ENCODE assay signal across 16 cellular contexts in genomic region chr17:61282377-61282776, GRCh38.
A peak's percentile ranks its signal among the peaks of the same experiment; 100 is the strongest.
DNase-seq lines count a peak whose midpoint lies in the region; ATAC-seq, FAIRE-seq and TF ChIP-seq lines count a peak whose summit lies in the region.
"Had no signal": no experiment of that assay in that cellular context is flagged by ENCODE, and none has a peak within 500 bp of the region (broad histone marks: within the 10 kb centered on the region; RNA-seq: fewer than 3 reads in every experiment).

No MANE protein-coding gene starts in this region.

- ATAC-seq in GM12878 (no peak), Right ventricle myocardium superior (ENCODE audit: poor library complexity) (no peak), omental fat pad (ENCODE audit: low FRiP score) (no peak)
- ATAC-seq: CD8-positive, alpha-beta T cell had no signal

- H3K27me3 ChIP-seq in BLaER1 treated with 17β-estradiol and CSF1 and Interleukin-3, amounts not matched to agents 10 nM and 100 nM, result no peaks in the 10 kb centered on the region
- no peaks in the 10 kb centered on the region for H3K27me3 ChIP-seq in Loucy (ENCODE audit: insufficient read depth, low read length, poor library complexity, severe bottlenecking)
- H3K27me3 ChIP-seq in GM12878 (replicated peaks in 1 of 2; ENCODE audit: control insufficient read depth in 2 of 2, insufficient read depth in 2 of 2, low read length in 1 of 2), result no peaks in the 10 kb centered on the region

- no peak overlapping the region for H3K27ac ChIP-seq in BLaER1 treated with 17β-estradiol and CSF1 and Interleukin-3, amounts not matched to agents 10 nM and 100 nM
- H3K27ac ChIP-seq in GM12878 (ENCODE audit: control insufficient read depth, insufficient read depth), result no peak overlapping the region

- peak overlapping the region; percentile 11 to 70 (median 40); a peak in 18 of 22 replicates for H3K4me2 ChIP-seq in BLaER1 treated with 17β-estradiol and CSF1 and Interleukin-3, amounts not matched to agents 10 nM and 100 nM
- H3K4me2 ChIP-seq in Loucy (ENCODE audit: low read depth, low read length, poor library complexity, severe bottlenecking) (peak overlapping the region; percentile 3), GM12878 (ENCODE audit: control insufficient read depth, insufficient read depth) (no peak overlapping the region)

- no peak for FAIRE-seq in GM12878 (lab: Jason Lieb, UNC)
- FAIRE-seq: A204.1, D721Med had no signal

- no TSS peak for BruUV-seq in GM12878 (replicated peaks; lab: Mats Ljungman, UMichigan)

- no peaks in the 10 kb centered on the region for H3K9me2 ChIP-seq in Loucy (replicated peaks; ENCODE audit: low read depth, low read length)

- DNase-seq in GM12878 (ENCODE audit: low read depth, low spot score) (no peak), Right ventricle myocardium superior (no peak), SKM-1 treated with dmso at 0.1 percent for 144 hours (lab: John Stamatoyannopoulos, UW; ENCODE audit: unreplicated experiment) (no peak), omental fat pad (ENCODE audit: low spot score) (no peak)
- DNase-seq: CD8-positive, alpha-beta T cell; COR-L47; DMS153; DMS79 treated with DMSO at 0.1 percent for 48 hours; GDM1; HCEC 1CT; HFFc6 had no signal

- TF ChIP-seq POLR2A in GM12878 (IDR thresholded peaks at IDR 0.05; ENCODE audit: low read depth, low read length), result no peak

- H3K79me2 ChIP-seq in Loucy (ENCODE audit: insufficient read depth, low read length) (no peaks in the 10 kb centered on the region), GM12878 (ENCODE audit: control insufficient read depth, insufficient read depth, low read length) (no peaks in the 10 kb centered on the region)

- TF ChIP-seq CTCF in Loucy (conservative IDR thresholded peaks at IDR 0.05; ENCODE audit: low read length) (no peak), GM12878 (IDR thresholded peaks at IDR 0.05 in 2 of 3, conservative IDR thresholded peaks at IDR 0.05 in 1 of 3; ENCODE audit: control insufficient read depth in 2 of 3, extremely low read depth in 1 of 3, insufficient read depth in 1 of 3, low read depth in 3 of 3, low read length in 3 of 3) (no peak), subcutaneous adipose tissue (IDR thresholded peaks at IDR 0.05; ENCODE audit: low read depth) (peak; percentile 53), omental fat pad (IDR thresholded peaks at IDR 0.05) (no peak)

- TF ChIP-seq EP300 in GM12878 (IDR thresholded peaks at IDR 0.05; ENCODE audit: borderline replicate concordance in 1 of 2, control insufficient read depth in 1 of 2, low read depth in 2 of 2, low read length in 2 of 2), result no peak

- H3K4me3 ChIP-seq in BLaER1 treated with 17β-estradiol and CSF1 and Interleukin-3, amounts not matched to agents 10 nM and 100 nM, result no peak overlapping the region
- H3K4me3 ChIP-seq in Loucy (ENCODE audit: low read length, poor library complexity, severe bottlenecking) (no peak overlapping the region), GM12878 (no peak overlapping the region)

- POLR2A ChIA-PET in GM12878 (lab: Charles Lee), result no interaction called here

- no peak overlapping the region for H3K9ac ChIP-seq in BLaER1 treated with 17β-estradiol and CSF1 and Interleukin-3, amounts not matched to agents 10 nM and 100 nM
- H3K9ac ChIP-seq in Loucy (ENCODE audit: low read depth, low read length, poor library complexity, severe bottlenecking) (no peak overlapping the region), GM12878 (ENCODE audit: control insufficient read depth, insufficient read depth, low read length) (no peak overlapping the region)

- peaks cover 17 to 64% (median 58%) of the 10 kb centered on the region in 10 experiments for H3K4me1 ChIP-seq in BLaER1 treated with 17β-estradiol and CSF1 and Interleukin-3, amounts not matched to agents 10 nM and 100 nM
- H3K4me1 ChIP-seq in Loucy (ENCODE audit: insufficient read depth, low read length, poor library complexity, severe bottlenecking), result peaks cover 33% of the 10 kb centered on the region
- peaks cover 9% of the 10 kb centered on the region for H3K4me1 ChIP-seq in GM12878 (ENCODE audit: control insufficient read depth, insufficient read depth, low read length)

- no peak for TF ChIP-seq RAD21 in GM12878 (IDR thresholded peaks at IDR 0.05; ENCODE audit: insufficient read depth, low read depth, low read length)

- RAD21 ChIA-PET in GM12878 (lab: Charles Lee; ENCODE audit: unreplicated experiment), result interaction anchor here (0.6 kb wide), 1 partner anchor 8 kb away, joined by 3 read pairs; no protein-coding TSS in a partner anchor

- SMC1A ChIA-PET in GM12878 (lab: Charles Lee; ENCODE audit: uncharacterized antibody, unreplicated experiment), result no interaction called here

- intact Hi-C loops in GM12878 (cut with micrococcal nuclease; ENCODE audit: unreplicated experiment), result no loop called here
- intact Hi-C loops in Right ventricle myocardium superior (cut with DNase I), result no loop called here

- no peak overlapping the region for H2AFZ ChIP-seq in Loucy (ENCODE audit: low read length)
- H2AFZ ChIP-seq in GM12878 (ENCODE audit: control insufficient read depth, low read depth, low read length), result no peak overlapping the region

- whole genome bisulfite sequencing in GM12878 (ENCODE audit: insufficient coverage, insufficient replicate concordance, low lambda C conversion rate, missing lambda C conversion rate), result 29% methylated on average over 3 of the region's 3 CpGs

- in situ Hi-C loops in GM12878 (cut with MboI), result no loop called here

- no peaks in the 10 kb centered on the region for H3K36me3 ChIP-seq in BLaER1 treated with 17β-estradiol and CSF1 and Interleukin-3, amounts not matched to agents 10 nM and 100 nM
- H3K36me3 ChIP-seq in Loucy (ENCODE audit: insufficient read depth, low read length), result no peaks in the 10 kb centered on the region
- H3K36me3 ChIP-seq in GM12878 (ENCODE audit: control insufficient read depth in 2 of 2, insufficient read depth in 2 of 2, low read length in 1 of 2), result no peaks in the 10 kb centered on the region

- CTCF ChIA-PET in GM12878 (lab: Yijun Ruan, JAX), result no interaction called here

- H3F3A ChIP-seq in Loucy (ENCODE audit: low read depth), result 0 out of 2 replicates have a peak, but pooled peaks cover 2% of the 10 kb centered on the region

- H4K20me1 ChIP-seq in BLaER1 treated with 17β-estradiol and CSF1 and Interleukin-3, amounts not matched to agents 10 nM and 100 nM, result no peaks in the 10 kb centered on the region
- no peaks in the 10 kb centered on the region for H4K20me1 ChIP-seq in Loucy (ENCODE audit: insufficient read depth, low read length, poor library complexity, severe bottlenecking)
- no peaks in the 10 kb centered on the region for H4K20me1 ChIP-seq in GM12878 (ENCODE audit: control insufficient read depth, insufficient read depth)

- H3K9me3 ChIP-seq in BLaER1 treated with 17β-estradiol and CSF1 and Interleukin-3, amounts not matched to agents 10 nM and 100 nM (replicated peaks in 1 of 11), result peaks cover 9 to 22% (median 13%) of the 10 kb centered on the region in 11 experiments; a peak in 19 of 22 replicates
- no peaks in the 10 kb centered on the region for H3K9me3 ChIP-seq in Loucy (ENCODE audit: insufficient read depth, low read depth, low read length)
- no peaks in the 10 kb centered on the region; the same call in 2 of the 3 replicates for H3K9me3 ChIP-seq in GM12878 (replicated peaks; ENCODE audit: control insufficient read depth, insufficient read depth, low read length)

TF ChIP-seq in GM12878, 131 proteins besides CTCF, POLR2A, EP300 and RAD21:
- TF ChIP-seq E2F4 (IDR thresholded peaks at IDR 0.05; ENCODE audit: low read depth, low read length), result no peak
- TF ChIP-seq SMAD5 (IDR thresholded peaks at IDR 0.05; ENCODE audit: low read depth), result no peak
- TF ChIP-seq ETV6 (conservative IDR thresholded peaks at IDR 0.05 in 1 of 2, IDR thresholded peaks at IDR 0.05 in 1 of 2; ENCODE audit: borderline replicate concordance in 1 of 2, low read depth in 1 of 2), result peak in 1 of 2 experiments; percentile 78; a peak in 2 of 4 replicates
- peak; percentile 20; the same call in 1 of the 2 replicates for TF ChIP-seq NFXL1 (IDR thresholded peaks at IDR 0.05; ENCODE audit: borderline replicate concordance)
